8 cellular contexts compared by ENCODE assay signal in the genomic region with DNA sequence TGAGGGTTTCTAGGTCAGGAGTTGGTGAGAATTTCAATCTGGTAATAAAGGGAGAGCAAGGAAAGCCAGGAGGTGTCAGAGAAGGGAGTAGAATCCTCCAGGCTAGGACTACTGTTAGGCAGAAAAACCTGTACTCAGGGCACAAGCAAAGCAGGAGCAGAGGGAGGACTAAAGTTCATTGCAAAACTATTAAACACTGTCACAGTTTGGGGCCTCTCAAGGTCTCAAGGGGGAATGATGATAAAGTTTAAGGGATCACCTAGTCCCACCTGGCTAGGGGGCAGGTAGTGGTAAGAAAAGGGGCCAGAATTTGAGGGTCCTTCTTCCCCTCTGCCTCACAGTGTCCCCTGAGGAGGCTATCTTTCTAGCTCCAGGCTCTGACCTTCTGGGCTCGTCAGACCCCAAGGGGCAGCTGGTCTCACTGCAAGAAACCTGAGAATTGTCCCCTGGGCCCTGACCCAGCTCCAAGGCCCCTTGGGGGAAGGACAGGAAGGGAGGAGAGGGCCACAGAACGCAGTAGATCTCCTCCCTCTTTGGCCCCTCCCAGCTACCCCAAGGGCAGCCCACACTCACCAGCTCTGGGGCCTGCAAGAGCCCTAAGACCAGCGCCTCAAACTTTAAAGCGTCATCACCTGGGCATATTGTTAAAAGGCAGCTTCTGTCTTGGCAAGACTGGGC. TPM values are rescaled to one million over a fixed set of nuclear protein-coding genes. Genes with fewer than 3 reads are reported as not detected.
DNase-seq lines count a peak whose midpoint lies in the region; ATAC-seq and TF ChIP-seq lines count a peak whose summit lies in the region.

No MANE protein-coding gene starts in this region.

- no peaks in the 10 kb centered on the region for H3K9me3 Mint-ChIP-seq in CD8-positive, alpha-beta memory T cell
- no peaks in the 10 kb centered on the region for H3K9me3 Mint-ChIP-seq in activated CD8-positive, alpha-beta memory T cell treated with anti-CD3 and anti-CD28 coated beads, Interleukin-2, amount 10 ng/mL, durations not matched to agents 7 days and 5 days (ENCODE audit: low read depth)
- no peaks in the 10 kb centered on the region for H3K9me3 Mint-ChIP-seq in glutamatergic neuron (ENCODE audit: unreplicated experiment)

- POLR2A ChIA-PET in CD8-positive, alpha-beta memory T cell (lab: Charles Lee): interaction anchor here (0.5 to 4.6 kb wide), 11 partner anchors 10 to 142 kb away, joined by 3 to 74 read pairs (median 4); partner anchors contain the start of genes GM2A and TNIP1

- no peaks in the 10 kb centered on the region for H3K27me3 Mint-ChIP-seq in CD8-positive, alpha-beta memory T cell
- H3K27me3 Mint-ChIP-seq in activated CD8-positive, alpha-beta memory T cell treated with anti-CD3 and anti-CD28 coated beads, Interleukin-2, amount 10 ng/mL, durations not matched to agents 7 days and 5 days: no peaks in the 10 kb centered on the region
- H3K27me3 Mint-ChIP-seq in glutamatergic neuron (ENCODE audit: unreplicated experiment): no peaks in the 10 kb centered on the region

- H3K36me3 Mint-ChIP-seq in CD8-positive, alpha-beta memory T cell: peaks cover 0 to 49% (median 5%) of the 10 kb centered on the region in 3 donors
- peaks cover 27% of the 10 kb centered on the region for H3K36me3 Mint-ChIP-seq in activated CD8-positive, alpha-beta memory T cell treated with anti-CD3 and anti-CD28 coated beads, Interleukin-2, amount 10 ng/mL, durations not matched to agents 7 days and 5 days
- no peaks in the 10 kb centered on the region for H3K36me3 Mint-ChIP-seq in glutamatergic neuron (ENCODE audit: unreplicated experiment)

- H3K27me3 ChIP-seq in CD8-positive, alpha-beta memory T cell (ENCODE audit: insufficient read depth, low read length, poor library complexity, severe bottlenecking): no peaks in the 10 kb centered on the region
- H3K27me3 ChIP-seq in HL-60 (ENCODE audit: insufficient read depth, poor library complexity, severe bottlenecking): no peaks in the 10 kb centered on the region
- peaks cover 6% of the 10 kb centered on the region for H3K27me3 ChIP-seq in WERI-Rb-1 (ENCODE audit: insufficient read depth, low read depth, severe bottlenecking)

- intact Hi-C loops in sciatic nerve (cut with DNase I): no loop called here

- peak overlapping the region; percentile 91 to 99 (median 96) for H3K27ac Mint-ChIP-seq in CD8-positive, alpha-beta memory T cell
- peak overlapping the region; percentile 91 for H3K27ac Mint-ChIP-seq in activated CD8-positive, alpha-beta memory T cell treated with anti-CD3 and anti-CD28 coated beads, Interleukin-2, amount 10 ng/mL, durations not matched to agents 7 days and 5 days
- no peak overlapping the region for H3K27ac Mint-ChIP-seq in glutamatergic neuron (ENCODE audit: unreplicated experiment)

- H3K4me1 ChIP-seq in CD8-positive, alpha-beta memory T cell (ENCODE audit: insufficient read depth, low read length): peaks cover 70% of the 10 kb centered on the region

- TF ChIP-seq CTCF in HL-60 (IDR thresholded peaks at IDR 0.05; ENCODE audit: insufficient read depth, low read length) (no peak), glutamatergic neuron (IDR thresholded peaks at IDR 0.05; ENCODE audit: partially characterized antibody, unreplicated experiment) (no peak), WERI-Rb-1 (IDR thresholded peaks at IDR 0.05; ENCODE audit: low read depth, low read length) (no peak)

- ATAC-seq in GM21367 (IDR thresholded peaks at IDR 0.05; ENCODE audit: unreplicated experiment) (peak; percentile 66), sciatic nerve (peak; percentile 72)
- peak; percentile 77 for ATAC-seq in activated CD8-positive, alpha-beta memory T cell treated with anti-CD3 and anti-CD28 coated beads, Interleukin-2, amount 10 ng/mL, durations not matched to agents 7 days and 5 days

- no peaks in the 10 kb centered on the region for H3K36me3 ChIP-seq in CD8-positive, alpha-beta memory T cell (ENCODE audit: insufficient read depth, low read length)
- no peaks in the 10 kb centered on the region for H3K36me3 ChIP-seq in WERI-Rb-1

- CTCF ChIA-PET in CD8-positive, alpha-beta memory T cell (lab: Charles Lee): interaction anchor here (0.9 to 6.2 kb wide), 14 partner anchors 9 to 108 kb away, joined by 3 to 69 read pairs (median 6); partner anchors contain the start of gene GM2A
- CTCF ChIA-PET in activated CD8-positive, alpha-beta memory T cell treated with anti-CD3 and anti-CD28 coated beads, Interleukin-2, amount 10 ng/mL, durations not matched to agents 7 days and 5 days (lab: Charles Lee): interaction anchor here (0.5 to 5.6 kb wide), 13 partner anchors 9 to 225 kb away, joined by 3 to 49 read pairs (median 8); partner anchors contain the start of gene SLC36A1

- H3K27ac ChIP-seq in CD8-positive, alpha-beta memory T cell (ENCODE audit: low read depth, low read length): peak overlapping the region; percentile 86
- H3K27ac ChIP-seq in HL-60 (replicated peaks): peak overlapping the region; percentile 74
- H3K27ac ChIP-seq in WERI-Rb-1: no peak overlapping the region

- peak; percentile 38 to 75 (median 49) for DNase-seq in CD8-positive, alpha-beta memory T cell
- peak in 1 of 2 experiments; percentile 55 for DNase-seq in HL-60 (ENCODE audit: low read depth in 1 of 2, low spot score in 1 of 2)
- peak; percentile 82 for DNase-seq in activated CD8-positive, alpha-beta memory T cell treated with anti-CD3 and anti-CD28 coated beads, Interleukin-2, amount 10 ng/mL, durations not matched to agents 7 days and 5 days
- peak; percentile 23 for DNase-seq in glutamatergic neuron
- no peak for DNase-seq in sciatic nerve (ENCODE audit: low spot score)
- no peak for DNase-seq in WERI-Rb-1
- no peak for DNase-seq in effector CD8-positive, alpha-beta T cell (lab: John Stamatoyannopoulos, UW)

- H3K4me1 Mint-ChIP-seq in CD8-positive, alpha-beta memory T cell: peaks cover 62 to 69% (median 66%) of the 10 kb centered on the region in 3 donors
- H3K4me1 Mint-ChIP-seq in activated CD8-positive, alpha-beta memory T cell treated with anti-CD3 and anti-CD28 coated beads, Interleukin-2, amount 10 ng/mL, durations not matched to agents 7 days and 5 days: peaks cover 60% of the 10 kb centered on the region
- H3K4me1 Mint-ChIP-seq in glutamatergic neuron (ENCODE audit: low read depth, unreplicated experiment): no peaks in the 10 kb centered on the region

- H3K4me3 Mint-ChIP-seq in CD8-positive, alpha-beta memory T cell: peak overlapping the region; percentile 80 to 98 (median 89)
- peak overlapping the region; percentile 93 for H3K4me3 Mint-ChIP-seq in activated CD8-positive, alpha-beta memory T cell treated with anti-CD3 and anti-CD28 coated beads, Interleukin-2, amount 10 ng/mL, durations not matched to agents 7 days and 5 days
- H3K4me3 Mint-ChIP-seq in glutamatergic neuron (ENCODE audit: unreplicated experiment): peak overlapping the region; percentile 73

- peak overlapping the region; percentile 92 for H3K4me3 ChIP-seq in CD8-positive, alpha-beta memory T cell (ENCODE audit: low read length)
- H3K4me3 ChIP-seq in HL-60 (replicated peaks; ENCODE audit: insufficient read depth, low read length): peak overlapping the region; percentile 71
- no peak overlapping the region for H3K4me3 ChIP-seq in WERI-Rb-1 (ENCODE audit: low read depth, low read length)

- H3K9me3 ChIP-seq in CD8-positive, alpha-beta memory T cell (ENCODE audit: low read length): no peaks in the 10 kb centered on the region
- H3K9me3 ChIP-seq in WERI-Rb-1 (ENCODE audit: severe bottlenecking): no peaks in the 10 kb centered on the region

RNA-seq across cellular contexts. Expression of gene CCDC69, which starts 1.0 kb away (rescaled TPM):
- total RNA-seq in CD8-positive, alpha-beta memory T cell: 10 to 100 TPM; 47.9 to 50.5 TPM
- 134 TPM for polyA plus RNA-seq in CD8-positive, alpha-beta memory T cell
- total RNA-seq in activated CD8-positive, alpha-beta memory T cell treated with anti-CD3 and anti-CD28 coated beads, Interleukin-2, amount 10 ng/mL, durations not matched to agents 7 days and 5 days: 10 to 100 TPM; 73.1 to 89.1 TPM
- 2.0 TPM for total RNA-seq in glutamatergic neuron (ENCODE audit: unreplicated experiment)
- total RNA-seq in sciatic nerve: 45.8 TPM

RNA-seq across cellular contexts. Expression of gene GM2A, which starts 30.1 kb away (rescaled TPM):
- 10 to 100 TPM; 12.7 to 14.9 TPM for total RNA-seq in CD8-positive, alpha-beta memory T cell
- polyA plus RNA-seq in CD8-positive, alpha-beta memory T cell: 4.7 TPM
- 10 to 100 TPM; 13.4 to 18.7 TPM for total RNA-seq in activated CD8-positive, alpha-beta memory T cell treated with anti-CD3 and anti-CD28 coated beads, Interleukin-2, amount 10 ng/mL, durations not matched to agents 7 days and 5 days
- total RNA-seq in glutamatergic neuron (ENCODE audit: unreplicated experiment): 13.7 TPM
- 41.9 TPM for total RNA-seq in sciatic nerve

Comparison
In these comparisons a context has a peak if more than half of its experiments do, and no peak if none do; other contexts are left out.
1. DNase-seq: peak in CD8-positive, alpha-beta memory T cell (5 of 5), activated CD8-positive, alpha-beta memory T cell treated with anti-CD3 and anti-CD28 coated beads, Interleukin-2, amount 10 ng/mL, durations not matched to agents 7 days and 5 days (single experiment) and glutamatergic neuron (single experiment); none in sciatic nerve (single experiment), WERI-Rb-1 (single experiment) and effector CD8-positive, alpha-beta T cell (single experiment).
2. RNA of gene CCDC69, which starts 1.0 kb away (total RNA-seq): 73.1 to 89.1 TPM in activated CD8-positive, alpha-beta memory T cell treated with anti-CD3 and anti-CD28 coated beads, Interleukin-2, amount 10 ng/mL, durations not matched to agents 7 days and 5 days, 47.9 to 50.5 TPM in CD8-positive, alpha-beta memory T cell and 45.8 TPM in sciatic nerve (single experiment); 2.0 TPM in glutamatergic neuron (single experiment); every median in the first group is over 10 times any median in the second.
3. Peak in every context shown above with its lines, with median percentiles within 50 percentile points of each other: H3K4me3 Mint-ChIP-seq and ATAC-seq.